8 cellular contexts compared by ENCODE assay signal in genomic region chr1:154418898-154419619, GRCh38. TPM values are rescaled to one million over a fixed set of nuclear protein-coding genes. Genes with fewer than 3 reads are reported as not detected.
A peak's percentile ranks its signal among the peaks of the same experiment; 100 is the strongest.
DNase-seq lines count a peak whose midpoint lies in the region; ATAC-seq, FAIRE-seq and TF ChIP-seq lines count a peak whose summit lies in the region.

No MANE protein-coding gene starts in this region.

- H3K36me3 ChIP-seq in HEK293 (ENCODE audit: control insufficient read depth in 2 of 2, insufficient read depth in 1 of 2, low read length in 2 of 2) (no peaks in the 10 kb centered on the region), keratinocyte (ENCODE audit: control insufficient read depth in 2 of 2, extremely low read depth in 1 of 2, insufficient read depth in 2 of 2, low read length in 2 of 2) (peaks cover 0 to 4% of the 10 kb centered on the region in 2 experiments), spleen (peaks cover 0 to 9% (median 0%) of the 10 kb centered on the region in 6 donors)

- POLR2A ChIA-PET in HEK293 (lab: Yijun Ruan, JAX): interaction anchor here (0.5 kb wide), 1 partner anchor 66 kb away, joined by 3 read pairs; no protein-coding TSS in a partner anchor

- CTCF ChIA-PET in HEK293 (lab: Yijun Ruan, JAX): interaction anchor here (0.5 to 1.1 kb wide), 3 partner anchors 10 to 24 kb away, joined by 3 read pairs; no protein-coding TSS in a partner anchor

- H3K9ac ChIP-seq in keratinocyte (ENCODE audit: control insufficient read depth, extremely low read depth, insufficient read depth, low read length): peak overlapping the region; percentile 84

- ATAC-seq in HG02623 (IDR thresholded peaks at IDR 0.05; ENCODE audit: unreplicated experiment): no peak

- H3K4me1 ChIP-seq in HEK293 (ENCODE audit: control insufficient read depth, insufficient read depth, low read length): peaks cover 21% of the 10 kb centered on the region
- peaks cover 62% of the 10 kb centered on the region for H3K4me1 ChIP-seq in keratinocyte (ENCODE audit: control insufficient read depth, extremely low read depth, insufficient read depth, low read length)
- peaks cover 27 to 99% (median 67%) of the 10 kb centered on the region in 6 donors for H3K4me1 ChIP-seq in spleen

- H3K27me3 ChIP-seq in keratinocyte (ENCODE audit: control insufficient read depth, extremely low read depth, insufficient read depth, low read length): no peaks in the 10 kb centered on the region
- H3K27me3 ChIP-seq in spleen (replicated peaks in 1 of 7): no peaks in the 10 kb centered on the region

- no peaks in the 10 kb centered on the region for H4K20me1 ChIP-seq in keratinocyte (ENCODE audit: control insufficient read depth, extremely low read depth, insufficient read depth, low read length)

- FAIRE-seq in keratinocyte (lab: Jason Lieb, UNC): no peak

- dilution Hi-C loops in keratinocyte (cut with MboI; ENCODE audit: extremely low pct_ligation_motif_present, low sequenced_read_pairs): no loop called here

- TF ChIP-seq POLR2A in spleen (IDR thresholded peaks at IDR 0.05): no peak

- intact Hi-C loops in spleen (cut with DNase I; ENCODE audit: low total_unique reads): no loop called here

- H3K4me3 ChIP-seq in HEK293 (ENCODE audit: low read depth, low read length): no peak overlapping the region
- H3K4me3 ChIP-seq in keratinocyte (ENCODE audit: control insufficient read depth in 2 of 3, extremely low read depth in 1 of 3, insufficient read depth in 2 of 3, low read depth in 1 of 3, low read length in 3 of 3): peak overlapping the region in 1 of 3 experiments; percentile 25
- H3K4me3 ChIP-seq in spleen: peak overlapping the region in 2 of 8 donors; percentile 7 to 48

- H2AFZ ChIP-seq in keratinocyte (ENCODE audit: control insufficient read depth, low read length): no peak overlapping the region

- H3K9me3 ChIP-seq in HEK293 (ENCODE audit: control insufficient read depth, insufficient read depth, low read depth, low read length) (no peaks in the 10 kb centered on the region), keratinocyte (ENCODE audit: control insufficient read depth, low read depth, low read length) (no peaks in the 10 kb centered on the region), spleen (no peaks in the 10 kb centered on the region)

- H3K4me2 ChIP-seq in keratinocyte (ENCODE audit: control insufficient read depth, extremely low read depth, insufficient read depth, low read depth, low read length): peak overlapping the region; percentile 78

- H3K4me1 Mint-ChIP-seq in activated naive CD8-positive, alpha-beta T cell (ENCODE audit: low read depth): peaks cover 72% of the 10 kb centered on the region

- H3K27ac Mint-ChIP-seq in activated naive CD8-positive, alpha-beta T cell: peak overlapping the region; percentile 95

- no peaks in the 10 kb centered on the region for H3K27me3 Mint-ChIP-seq in activated naive CD8-positive, alpha-beta T cell

- H3K9me1 ChIP-seq in keratinocyte (ENCODE audit: control insufficient read depth, extremely low read depth, insufficient read depth, low read length): peaks cover 6% of the 10 kb centered on the region

- no peaks in the 10 kb centered on the region for H3K36me3 Mint-ChIP-seq in activated naive CD8-positive, alpha-beta T cell

- 40 to 63% (median 42%) methylated on average over 4 to 5 of the region's 5 CpGs for whole genome bisulfite sequencing in spleen, 5 donors

- H3K79me2 ChIP-seq in keratinocyte (ENCODE audit: control insufficient read depth, insufficient read depth, low read length): peaks cover 13% of the 10 kb centered on the region

- H3K4me3 Mint-ChIP-seq in activated naive CD8-positive, alpha-beta T cell: peak overlapping the region; percentile 79

- no peaks in the 10 kb centered on the region for H3K9me3 Mint-ChIP-seq in activated naive CD8-positive, alpha-beta T cell (ENCODE audit: low read depth)

- TF ChIP-seq CTCF in HEK293 (tag by site-specific recombination; IDR thresholded peaks at IDR 0.05) (no peak), keratinocyte (optimal IDR thresholded peaks at IDR 0.05 in 1 of 3, IDR thresholded peaks at IDR 0.05 in 1 of 3, conservative IDR thresholded peaks at IDR 0.05 in 1 of 3; ENCODE audit: extremely low read depth in 1 of 3, insufficient read depth in 2 of 3, low read length in 3 of 3) (no peak), spleen (IDR thresholded peaks at IDR 0.05 in 8 of 11, conservative IDR thresholded peaks at IDR 0.05 in 3 of 11) (no peak)

- DNase-seq in keratinocyte (ENCODE audit: low read depth, low spot score) (no peak), spleen (peak; percentile 39), NCI-H2171 (lab: John Stamatoyannopoulos, UW) (no peak), NCI-H128 (lab: John Stamatoyannopoulos, UW; ENCODE audit: unreplicated experiment) (no peak)
- DNase-seq in stimulated activated CD4-positive, alpha-beta T cell treated with anti-CD3 and anti-CD28 coated beads, Interleukin-4, amount 100 ng/mL, for 24 hours: no peak

- H3K27ac ChIP-seq in HEK293 (ENCODE audit: extremely low read depth, low read depth, low read length) (peak overlapping the region; percentile 70; the same call in 1 of the 2 replicates), keratinocyte (ENCODE audit: control insufficient read depth, insufficient read depth, low read length) (peak overlapping the region; percentile 96), spleen (peak overlapping the region; percentile 72 to 92 (median 87))

TF ChIP-seq in HEK293, 187 proteins besides CTCF, POLR2A, EP300 and RAD21:
- TF ChIP-seq ZNF132 (tag by site-specific recombination; IDR thresholded peaks at IDR 0.05; ENCODE audit: borderline replicate concordance) (no peak), ZNF768 (tag by site-specific recombination; IDR thresholded peaks at IDR 0.05) (peak; percentile 52; the same call in 1 of the 2 replicates)

RNA-seq across cellular contexts. Expression of gene IL6R, which starts 13.9 kb away (rescaled TPM):
- polyA plus RNA-seq in keratinocyte (12.6 to 24.1 TPM (median 15.9 TPM) in 3 replicates), spleen (1 to 10 TPM; 2.8 to 6.1 (median 3.9) TPM)
- 12.4 TPM for polyA plus RNA-seq in keratinocyte (2011; ENCODE audit: low read depth)
- polyA plus RNA-seq in keratinocyte (2011; cell fraction: cytosol; rRNA removed): 8.2 and 11.1 TPM in 2 replicates
- polyA plus RNA-seq in keratinocyte (2011; cell fraction: nucleus; rRNA removed): 30.5 and 37.3 TPM in 2 replicates
- 9.3 and 24.5 TPM in 2 replicates for polyA plus RNA-seq in keratinocyte (2012; ENCODE audit: low replicate concordance)
- 33.9 to 71.2 TPM (median 38.4 TPM) in 3 replicates for polyA minus RNA-seq in keratinocyte
- polyA minus RNA-seq in keratinocyte (2011; cell fraction: cytosol; rRNA and poly(A)+ RNA removed): 28.0 TPM
- polyA minus RNA-seq in keratinocyte (2011; cell fraction: nucleus; rRNA and poly(A)+ RNA removed): 38.8 and 51.2 TPM in 2 replicates
- 10 to 100 TPM; 40.3 to 74.5 (median 55.5) TPM for total RNA-seq in spleen
